ENCODE assay signal across 1 cellular context in the genomic region with DNA sequence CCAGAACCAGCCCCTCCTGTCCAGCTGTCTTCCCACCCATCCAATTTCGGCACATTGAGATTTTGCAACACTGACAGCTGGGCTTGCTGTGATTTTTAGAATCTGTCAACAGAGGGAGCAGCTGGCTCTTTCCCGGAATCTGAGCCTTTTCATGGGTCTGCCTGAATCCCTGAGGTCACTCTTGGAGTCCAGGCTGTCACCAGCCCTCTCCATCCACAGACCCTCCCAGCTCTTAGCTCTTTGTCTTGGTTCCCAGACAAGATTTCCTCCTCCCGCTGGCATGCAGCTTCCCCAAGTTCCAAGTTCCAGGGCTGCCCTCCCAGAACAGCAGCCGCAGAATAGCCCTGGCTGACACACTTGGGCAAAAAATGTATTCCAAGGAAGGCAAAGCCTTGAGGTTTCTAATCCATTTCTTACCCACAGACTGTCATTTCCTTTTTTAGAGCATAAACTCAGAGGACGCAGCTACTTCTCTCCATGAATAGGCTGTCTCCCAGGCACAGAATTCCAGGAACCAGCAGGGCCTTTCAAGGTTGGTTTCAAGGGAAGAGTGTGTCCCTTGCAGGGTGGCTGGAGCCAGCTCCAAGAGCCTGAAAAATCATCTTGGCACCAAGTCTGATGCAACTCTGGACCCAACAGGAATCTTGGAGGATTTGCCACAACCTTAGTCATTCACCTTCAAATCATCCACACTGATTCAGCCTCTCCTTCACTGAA.
TF ChIP-seq lines count a peak whose summit lies in the region.

No MANE protein-coding gene starts in this region.

TF ChIP-seq in HepG2, 621 proteins besides CTCF, POLR2A, EP300 and RAD21 (continued from another document):
- TF ChIP-seq, protein P1, sequence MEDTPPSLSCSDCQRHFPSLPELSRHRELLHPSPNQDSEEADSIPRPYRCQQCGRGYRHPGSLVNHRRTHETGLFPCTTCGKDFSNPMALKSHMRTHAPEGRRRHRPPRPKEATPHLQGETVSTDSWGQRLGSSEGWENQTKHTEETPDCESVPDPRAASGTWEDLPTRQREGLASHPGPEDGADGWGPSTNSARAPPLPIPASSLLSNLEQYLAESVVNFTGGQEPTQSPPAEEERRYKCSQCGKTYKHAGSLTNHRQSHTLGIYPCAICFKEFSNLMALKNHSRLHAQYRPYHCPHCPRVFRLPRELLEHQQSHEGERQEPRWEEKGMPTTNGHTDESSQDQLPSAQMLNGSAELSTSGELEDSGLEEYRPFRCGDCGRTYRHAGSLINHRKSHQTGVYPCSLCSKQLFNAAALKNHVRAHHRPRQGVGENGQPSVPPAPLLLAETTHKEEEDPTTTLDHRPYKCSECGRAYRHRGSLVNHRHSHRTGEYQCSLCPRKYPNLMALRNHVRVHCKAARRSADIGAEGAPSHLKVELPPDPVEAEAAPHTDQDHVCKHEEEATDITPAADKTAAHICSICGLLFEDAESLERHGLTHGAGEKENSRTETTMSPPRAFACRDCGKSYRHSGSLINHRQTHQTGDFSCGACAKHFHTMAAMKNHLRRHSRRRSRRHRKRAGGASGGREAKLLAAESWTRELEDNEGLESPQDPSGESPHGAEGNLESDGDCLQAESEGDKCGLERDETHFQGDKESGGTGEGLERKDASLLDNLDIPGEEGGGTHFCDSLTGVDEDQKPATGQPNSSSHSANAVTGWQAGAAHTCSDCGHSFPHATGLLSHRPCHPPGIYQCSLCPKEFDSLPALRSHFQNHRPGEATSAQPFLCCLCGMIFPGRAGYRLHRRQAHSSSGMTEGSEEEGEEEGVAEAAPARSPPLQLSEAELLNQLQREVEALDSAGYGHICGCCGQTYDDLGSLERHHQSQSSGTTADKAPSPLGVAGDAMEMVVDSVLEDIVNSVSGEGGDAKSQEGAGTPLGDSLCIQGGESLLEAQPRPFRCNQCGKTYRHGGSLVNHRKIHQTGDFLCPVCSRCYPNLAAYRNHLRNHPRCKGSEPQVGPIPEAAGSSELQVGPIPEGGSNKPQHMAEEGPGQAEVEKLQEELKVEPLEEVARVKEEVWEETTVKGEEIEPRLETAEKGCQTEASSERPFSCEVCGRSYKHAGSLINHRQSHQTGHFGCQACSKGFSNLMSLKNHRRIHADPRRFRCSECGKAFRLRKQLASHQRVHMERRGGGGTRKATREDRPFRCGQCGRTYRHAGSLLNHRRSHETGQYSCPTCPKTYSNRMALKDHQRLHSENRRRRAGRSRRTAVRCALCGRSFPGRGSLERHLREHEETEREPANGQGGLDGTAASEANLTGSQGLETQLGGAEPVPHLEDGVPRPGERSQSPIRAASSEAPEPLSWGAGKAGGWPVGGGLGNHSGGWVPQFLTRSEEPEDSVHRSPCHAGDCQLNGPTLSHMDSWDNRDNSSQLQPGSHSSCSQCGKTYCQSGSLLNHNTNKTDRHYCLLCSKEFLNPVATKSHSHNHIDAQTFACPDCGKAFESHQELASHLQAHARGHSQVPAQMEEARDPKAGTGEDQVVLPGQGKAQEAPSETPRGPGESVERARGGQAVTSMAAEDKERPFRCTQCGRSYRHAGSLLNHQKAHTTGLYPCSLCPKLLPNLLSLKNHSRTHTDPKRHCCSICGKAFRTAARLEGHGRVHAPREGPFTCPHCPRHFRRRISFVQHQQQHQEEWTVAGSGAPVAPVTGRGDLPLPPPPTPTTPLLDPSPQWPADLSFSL (CRISPR knock-in tag; IDR thresholded peaks at IDR 0.05): no peak
- TF ChIP-seq, protein P2, sequence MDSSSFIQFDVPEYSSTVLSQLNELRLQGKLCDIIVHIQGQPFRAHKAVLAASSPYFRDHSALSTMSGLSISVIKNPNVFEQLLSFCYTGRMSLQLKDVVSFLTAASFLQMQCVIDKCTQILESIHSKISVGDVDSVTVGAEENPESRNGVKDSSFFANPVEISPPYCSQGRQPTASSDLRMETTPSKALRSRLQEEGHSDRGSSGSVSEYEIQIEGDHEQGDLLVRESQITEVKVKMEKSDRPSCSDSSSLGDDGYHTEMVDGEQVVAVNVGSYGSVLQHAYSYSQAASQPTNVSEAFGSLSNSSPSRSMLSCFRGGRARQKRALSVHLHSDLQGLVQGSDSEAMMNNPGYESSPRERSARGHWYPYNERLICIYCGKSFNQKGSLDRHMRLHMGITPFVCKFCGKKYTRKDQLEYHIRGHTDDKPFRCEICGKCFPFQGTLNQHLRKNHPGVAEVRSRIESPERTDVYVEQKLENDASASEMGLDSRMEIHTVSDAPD (CRISPR knock-in tag; IDR thresholded peaks at IDR 0.05): no peak
- TF ChIP-seq ZNF556 (CRISPR knock-in tag; IDR thresholded peaks at IDR 0.05; ENCODE audit: borderline replicate concordance) (no peak), FOXA1 (IDR thresholded peaks at IDR 0.05) (no peak), FOXA1 (CRISPR knock-in tag; IDR thresholded peaks at IDR 0.05) (0 out of 2 replicates have a peak, but pooled peaks have one; percentile 39)
